19 cellular contexts compared by ENCODE assay signal in genomic region chr10:11787846-11788245, GRCh38.
"Had no signal": no experiment of that assay in that cellular context is flagged by ENCODE, and none has a peak within 500 bp of the region (broad histone marks: within the 10 kb centered on the region; RNA-seq: fewer than 3 reads in every experiment).

No MANE protein-coding gene starts in this region.

- H3K4me3 ChIP-seq: esophagus muscularis mucosa, gastroesophageal sphincter, sigmoid colon, skin epidermis, tibial artery, upper lobe of left lung had no signal

- DNase-seq: effector memory CD8-positive, alpha-beta T cell; glutamatergic neuron; islet precursor cell; mammary epithelial cell; naive thymus-derived CD4-positive, alpha-beta T cell; nephron progenitor cell; stimulated activated CD4-positive, alpha-beta T cell treated with anti-CD3 and anti-CD28 coated beads, Interleukin-2, amount 100 ng/mL, for 48 hours; stimulated activated CD8-positive, alpha-beta memory T cell treated with anti-CD3 and anti-CD28 coated beads, Interleukin-4, amount 100 ng/mL, for 48 hours; tibial artery had no signal

- H3K9me3 ChIP-seq: esophagus muscularis mucosa, gastroesophageal sphincter, neutrophil, sigmoid colon, tibial artery, upper lobe of left lung had no signal

- H3K27ac ChIP-seq: epithelial cell of prostate, esophagus muscularis mucosa, gastroesophageal sphincter, neutrophil, sigmoid colon, skin epidermis, tibial artery, upper lobe of left lung had no signal

- ATAC-seq: effector memory CD8-positive, alpha-beta T cell; gastroesophageal sphincter; left lobe of liver; naive thymus-derived CD4-positive, alpha-beta T cell; stimulated activated effector memory CD8-positive, alpha-beta T cell treated with anti-CD3 and anti-CD28 coated beads, Interleukin-12 subunit alpha, Interleukin-12 subunit beta, amount 100 ng/mL, for 72 hours had no signal

- H3K4me1 ChIP-seq: gastroesophageal sphincter, sigmoid colon, tibial artery, upper lobe of left lung had no signal

- FAIRE-seq: colon had no signal

- H3K27me3 ChIP-seq: neutrophil, upper lobe of left lung had no signal

- H3K36me3 ChIP-seq: esophagus muscularis mucosa, gastroesophageal sphincter, neutrophil, sigmoid colon, tibial artery, upper lobe of left lung had no signal
